Comparison of ENCODE assay signal across 8 cellular contexts in genomic region chr14:68365228-68365627, GRCh38.
DNase-seq lines count a peak whose midpoint lies in the region; ATAC-seq and TF ChIP-seq lines count a peak whose summit lies in the region.

No MANE protein-coding gene starts in this region.

- H3K27ac ChIP-seq in right atrium auricular region (peak overlapping the region; percentile 31 to 46), cingulate gyrus (ENCODE audit: low read depth, low read length) (peak overlapping the region; percentile 91), aorta (ENCODE audit: low read depth in 1 of 2, low read length in 2 of 2) (peak overlapping the region; percentile 84 to 86)
- no peak overlapping the region for H3K27ac ChIP-seq in naive thymus-derived CD4-positive, alpha-beta T cell (ENCODE audit: low read depth, low read length)

- intact Hi-C loops in Right ventricle myocardium inferior (cut with DNase I) (loop anchor here (5.0 to 10.0 kb wide), 2 partner anchors 38 to 110 kb away; no protein-coding TSS in a partner anchor), aorta (cut with DNase I) (loop anchor here in 1 of 2 donors (5.0 kb wide), 1 partner anchor 113 kb away; no protein-coding TSS in a partner anchor)
- intact Hi-C loops in naive thymus-derived CD4-positive, alpha-beta T cell (cut with micrococcal nuclease) = loop anchor here in 1 of 2 donors (5.0 kb wide), 2 partner anchors 83 to 422 kb away; no protein-coding TSS in a partner anchor

- CTCF ChIA-PET in naive thymus-derived CD4-positive, alpha-beta T cell (lab: Charles Lee) = interaction anchor here (1.0 kb wide), 1 partner anchor 11 kb away, joined by 3 read pairs; no protein-coding TSS in a partner anchor

- ATAC-seq in Right ventricle myocardium inferior (no peak), aorta (ENCODE audit: low FRiP score) (no peak), GM21381 (IDR thresholded peaks at IDR 0.05; ENCODE audit: unreplicated experiment) (no peak), HG02884 (IDR thresholded peaks at IDR 0.05; ENCODE audit: unreplicated experiment) (no peak)
- ATAC-seq in naive thymus-derived CD4-positive, alpha-beta T cell = no peak

- peaks cover 12 to 74% (median 58%) of the 10 kb centered on the region in 7 donors for H3K4me1 Mint-ChIP-seq in naive thymus-derived CD4-positive, alpha-beta T cell

- H3K4me1 ChIP-seq in right atrium auricular region (peaks cover 0 to 19% of the 10 kb centered on the region in 2 donors), aorta (ENCODE audit: control insufficient read depth in 1 of 2, insufficient read depth in 2 of 2, low read length in 2 of 2) (peaks cover 2 to 11% of the 10 kb centered on the region in 2 donors)
- peaks cover 0 to 16% of the 10 kb centered on the region in 2 donors for H3K4me1 ChIP-seq in naive thymus-derived CD4-positive, alpha-beta T cell (ENCODE audit: control insufficient read depth in 2 of 2, insufficient read depth in 2 of 2, low read length in 2 of 2)

- no peak overlapping the region for H3K4me3 ChIP-seq in right atrium auricular region
- no peak overlapping the region for H3K4me3 ChIP-seq in naive thymus-derived CD4-positive, alpha-beta T cell (ENCODE audit: low read length)
- no peak overlapping the region for H3K4me3 ChIP-seq in aorta (ENCODE audit: low read length in 2 of 2)

- no peaks in the 10 kb centered on the region for H3K27me3 Mint-ChIP-seq in naive thymus-derived CD4-positive, alpha-beta T cell

- POLR2A ChIA-PET in naive thymus-derived CD4-positive, alpha-beta T cell (lab: Charles Lee) = interaction anchor here (0.9 to 1.1 kb wide), 2 partner anchors 16 to 420 kb away, joined by 3 read pairs; no protein-coding TSS in a partner anchor

- H3K4me3 Mint-ChIP-seq in naive thymus-derived CD4-positive, alpha-beta T cell = no peak overlapping the region

- DNase-seq in right atrium auricular region (ENCODE audit: low spot score) (no peak), Right ventricle myocardium inferior (ENCODE audit: missing footprints) (no peak), aorta (no peak)
- no peak for DNase-seq in naive thymus-derived CD4-positive, alpha-beta T cell
- DNase-seq in activated naive CD4-positive, alpha-beta T cell treated with anti-CD3 and anti-CD28 coated beads, Interleukin-2, amount 50 U/mL, for 16 hours = no peak

- WGBS in aorta, 2 donors = 45 to 70% methylated on average over 3 of the region's 3 CpGs

- H3K36me3 ChIP-seq in right atrium auricular region = no peaks in the 10 kb centered on the region
- H3K36me3 ChIP-seq in naive thymus-derived CD4-positive, alpha-beta T cell (ENCODE audit: control insufficient read depth in 2 of 3, insufficient read depth in 3 of 3, low read length in 3 of 3) = no peaks in the 10 kb centered on the region
- no peaks in the 10 kb centered on the region for H3K36me3 ChIP-seq in aorta (ENCODE audit: control insufficient read depth in 1 of 2, insufficient read depth in 2 of 2, low read length in 1 of 2)

- no peak for TF ChIP-seq CTCF in right atrium auricular region (IDR thresholded peaks at IDR 0.05)

- peaks cover 0 to 5% (median under 1%) of the 10 kb centered on the region in 5 donors for H3K36me3 Mint-ChIP-seq in naive thymus-derived CD4-positive, alpha-beta T cell

- no peaks in the 10 kb centered on the region for H3K9me3 Mint-ChIP-seq in naive thymus-derived CD4-positive, alpha-beta T cell

- H3K27me3 ChIP-seq in right atrium auricular region = no peaks in the 10 kb centered on the region
- H3K27me3 ChIP-seq in naive thymus-derived CD4-positive, alpha-beta T cell (ENCODE audit: control insufficient read depth in 2 of 2, insufficient read depth in 2 of 2, low read length in 2 of 2) = no peaks in the 10 kb centered on the region
- no peaks in the 10 kb centered on the region for H3K27me3 ChIP-seq in aorta (ENCODE audit: control insufficient read depth in 1 of 2, insufficient read depth in 2 of 2, low read length in 1 of 2)

- no peaks in the 10 kb centered on the region for H3K9me3 ChIP-seq in right atrium auricular region
- H3K9me3 ChIP-seq in naive thymus-derived CD4-positive, alpha-beta T cell (ENCODE audit: control insufficient read depth in 2 of 3, low read length in 3 of 3) = no peaks in the 10 kb centered on the region
- no peaks in the 10 kb centered on the region for H3K9me3 ChIP-seq in aorta (ENCODE audit: control insufficient read depth, low read length)

- H3K27ac Mint-ChIP-seq in naive thymus-derived CD4-positive, alpha-beta T cell = peak overlapping the region in 6 of 9 donors; percentile 38 to 79 (median 70)
